ENCODE assay signal across 25 cellular contexts in the genomic region with DNA sequence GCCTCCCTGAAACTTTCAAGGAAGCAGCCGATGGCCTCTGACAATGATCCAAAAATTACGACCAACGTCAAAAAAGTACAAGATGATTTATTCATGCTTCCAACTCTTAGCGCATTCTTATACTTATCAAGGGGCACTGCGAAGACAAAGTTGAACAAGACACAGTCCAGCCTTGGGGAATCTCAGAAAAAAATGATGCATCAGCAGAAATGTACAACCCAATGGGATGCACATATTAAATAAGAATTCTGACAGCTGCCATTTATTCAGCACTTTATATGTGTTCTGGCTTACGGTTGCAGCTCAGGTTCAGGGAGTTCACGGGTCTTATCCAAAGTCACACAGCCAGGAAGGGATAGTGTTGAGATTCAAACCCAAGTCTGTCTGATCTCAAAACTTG.
"Had no signal": no experiment of that assay in that cellular context is flagged by ENCODE, and none has a peak within 500 bp of the region (broad histone marks: within the 10 kb centered on the region; RNA-seq: fewer than 3 reads in every experiment).

No MANE protein-coding gene starts in this region.

- H3K36me3 ChIP-seq: colonic mucosa, esophagus squamous epithelium, gastrocnemius medialis, heart left ventricle, left lung, lower lobe of right lung had no signal

- H3K27ac ChIP-seq: colonic mucosa, epithelial cell of prostate, esophagus squamous epithelium, gastrocnemius medialis, heart left ventricle, hepatocyte, left lung, lower lobe of right lung had no signal

- DNase-seq: colonic mucosa; cortex of kidney; effector CD8-positive, alpha-beta T cell; effector memory CD8-positive, alpha-beta T cell; endodermal cell; erythroblast; esophagus squamous epithelium; foreskin fibroblast; foreskin melanocyte; gastrocnemius medialis; heart left ventricle; hypothalamus; immature natural killer cell; left cardiac atrium; left lung; left ventricle myocardium superior; lower lobe of right lung; mesenchymal stem cell; mucosa of descending colon; naive B cell had no signal

- H3K4me2 ChIP-seq: hepatocyte had no signal

- H3K9me3 ChIP-seq: colonic mucosa, esophagus squamous epithelium, gastrocnemius medialis, heart left ventricle, left lung, lower lobe of right lung, mucosa of descending colon had no signal

- ATAC-seq: effector memory CD8-positive, alpha-beta T cell; esophagus mucosa; gastrocnemius medialis; heart left ventricle; left cardiac atrium; left lung; left ventricle myocardium superior; lower lobe of right lung; mucosa of descending colon had no signal

- H3K79me2 ChIP-seq: hepatocyte had no signal

- FAIRE-seq: endometrium, keratinocyte had no signal

- H3K4me1 ChIP-seq: colonic mucosa, gastrocnemius medialis, left lung, lower lobe of right lung had no signal

- H3K4me3 ChIP-seq: colonic mucosa, esophagus squamous epithelium, gastrocnemius medialis, heart left ventricle, hepatocyte, left lung, lower lobe of right lung, mucosa of descending colon had no signal

- H2AFZ ChIP-seq: hepatocyte had no signal
